ENCODE assay signal across 8 cellular contexts in genomic region chr14:73633517-73634332, GRCh38. TPM values are rescaled to one million over a fixed set of nuclear protein-coding genes. Genes with fewer than 3 reads are reported as not detected.
DNase-seq lines count a peak whose midpoint lies in the region; ATAC-seq and TF ChIP-seq lines count a peak whose summit lies in the region.

No MANE protein-coding gene starts in this region.

- H3K9me3 ChIP-seq in MG63 (no peaks in the 10 kb centered on the region), adipocyte (ENCODE audit: control insufficient read depth, low read length) (no peaks in the 10 kb centered on the region), cardiac muscle cell (ENCODE audit: low read depth) (no peaks in the 10 kb centered on the region), ovary (no peaks in the 10 kb centered on the region)

- CTCF ChIA-PET in T-cell (lab: Charles Lee): interaction anchor here (0.5 to 1.4 kb wide), 9 partner anchors 10 to 976 kb away, joined by 3 to 14 read pairs (median 4); partner anchors contain the start of genes ACOT2 (in 1 of the 2) and ACOT6 (in 1 of the 2)

- H3K9me3 Mint-ChIP-seq in T-cell: no peaks in the 10 kb centered on the region
- H3K9me3 Mint-ChIP-seq in type B pancreatic cell: no peaks in the 10 kb centered on the region

- H3K36me3 ChIP-seq in MG63: no peaks in the 10 kb centered on the region
- H3K36me3 ChIP-seq in adipocyte (ENCODE audit: control insufficient read depth, insufficient read depth, low read length, severe bottlenecking): no peaks in the 10 kb centered on the region
- no peaks in the 10 kb centered on the region for H3K36me3 ChIP-seq in cardiac muscle cell
- H3K36me3 ChIP-seq in ovary: no peaks in the 10 kb centered on the region

- H3K4me3 ChIP-seq in MG63: peak overlapping the region; percentile 19; the same call in 1 of the 2 replicates
- peak overlapping the region; percentile 77 for H3K4me3 ChIP-seq in adipocyte (ENCODE audit: low read length)
- no peak overlapping the region for H3K4me3 ChIP-seq in cardiac muscle cell
- H3K4me3 ChIP-seq in ovary: peak overlapping the region; percentile 48

- H3K27me3 ChIP-seq in MG63 (no peaks in the 10 kb centered on the region), adipocyte (replicated peaks; ENCODE audit: control insufficient read depth, insufficient read depth, low read length) (no peaks in the 10 kb centered on the region), cardiac muscle cell (no peaks in the 10 kb centered on the region), ovary (no peaks in the 10 kb centered on the region)

- no peak for TF ChIP-seq EP300 in ovary (IDR thresholded peaks at IDR 0.05)

- intact Hi-C loops in ovary (cut with DNase I): loop anchor here in 2 of 4 donors (5.0 kb wide), 1 partner anchor 126 kb away; no protein-coding TSS in a partner anchor

- H3K27ac ChIP-seq in cardiac muscle cell (no peak overlapping the region), ovary (peak overlapping the region; percentile 50 to 53)

- TF ChIP-seq CTCF in cardiac muscle cell (IDR thresholded peaks at IDR 0.05; ENCODE audit: low read depth, low read length): peak; percentile 83
- peak in 2 of 3 donors; percentile 85 to 86 for TF ChIP-seq CTCF in ovary (IDR thresholded peaks at IDR 0.05)
- TF ChIP-seq CTCF in type B pancreatic cell (conservative IDR thresholded peaks at IDR 0.05): peak; percentile 96

- H3K27ac Mint-ChIP-seq in T-cell (peak overlapping the region in 1 of 2 donors; percentile 17), type B pancreatic cell (peak overlapping the region; percentile 72)

- H3K9ac ChIP-seq in adipocyte (ENCODE audit: low read length): peak overlapping the region; percentile 84

- POLR2A ChIA-PET in T-cell (lab: Charles Lee): interaction anchor here in 1 of 2 donors (0.6 kb wide), 1 partner anchor 216 kb away, joined by 3 read pairs; no protein-coding TSS in a partner anchor

- peak overlapping the region; percentile 74 to 76 (median 76) for H3K4me3 Mint-ChIP-seq in T-cell
- peak overlapping the region; percentile 70 for H3K4me3 Mint-ChIP-seq in type B pancreatic cell

- 1 to 3% (median 2%) methylated on average over 49 to 54 of the region's 54 CpGs for WGBS in ovary, 3 donors

- peak; percentile 80 to 90 (median 85) for ATAC-seq in T-cell (replicated peaks in 1 of 4)

- TF ChIP-seq POLR2A in ovary (IDR thresholded peaks at IDR 0.05): no peak

- H3K36me3 Mint-ChIP-seq in T-cell: no peaks in the 10 kb centered on the region
- no peaks in the 10 kb centered on the region for H3K36me3 Mint-ChIP-seq in type B pancreatic cell

- H3K27me3 Mint-ChIP-seq in T-cell (peaks cover 10 to 15% of the 10 kb centered on the region in 2 donors), type B pancreatic cell (peaks cover 20% of the 10 kb centered on the region)

- H3K4me1 Mint-ChIP-seq in T-cell (peaks cover 4 to 6% (median 5%) of the 10 kb centered on the region in 3 donors), type B pancreatic cell (ENCODE audit: unreplicated experiment) (peaks cover 14% of the 10 kb centered on the region)

- peaks cover 8% of the 10 kb centered on the region for H3K4me1 ChIP-seq in adipocyte (ENCODE audit: control insufficient read depth, insufficient read depth, low read length)
- H3K4me1 ChIP-seq in cardiac muscle cell (ENCODE audit: low read depth): no peaks in the 10 kb centered on the region
- H3K4me1 ChIP-seq in ovary (ENCODE audit: insufficient read depth): peaks cover 4% of the 10 kb centered on the region

- DNase-seq in NCI-H146 (lab: John Stamatoyannopoulos, UW) (peak; percentile 68), NCI-H146 treated with DMSO at 0.1 percent for 48 hours (lab: John Stamatoyannopoulos, UW; ENCODE audit: unreplicated experiment) (no peak), MG63 (peak; percentile 38), T-cell (peak in 33 of 34 experiments; percentile 7 to 58 (median 40)), adipocyte (ENCODE audit: low read depth) (peak; percentile 87), cardiac muscle cell (ENCODE audit: low read depth in 1 of 2, low spot score in 1 of 2) (peak; percentile 71 to 86), ovary (peak; percentile 56 to 77 (median 70)), type B pancreatic cell (ENCODE audit: extremely low spot score, unreplicated experiment) (no peak)

RNA-seq across cellular contexts. Expression of gene DNAL1, which starts 11.1 kb away (rescaled TPM):
- 7.0 and 92.2 TPM in 2 replicates for total RNA-seq in MG63 (2014; rRNA removed; shearing (Covaris generic); ENCODE audit: low replicate concordance)
- total RNA-seq in T-cell (1 to 10 TPM; 5.5 to 7.2 (median 6.2) TPM), cardiac muscle cell (9.3 and 12.2 TPM in 2 replicates), ovary (10 to 100 TPM; 11.2 to 19.9 (median 16.2) TPM), type B pancreatic cell (ENCODE audit: low replicate concordance) (7.1 and 20.3 TPM in 2 replicates)
- polyA plus RNA-seq in cardiac muscle cell (12.4 and 19.4 TPM in 2 replicates), ovary (10 to 100 TPM in 1 of 2 donors, 1 to 10 TPM in 1; 4.1 to 15.8 TPM)

RNA-seq across cellular contexts. Expression of gene ACOT6, which starts 21.4 kb away (rescaled TPM):
- not detected in 2 replicates for total RNA-seq in MG63 (2014; rRNA removed; shearing (Covaris generic); ENCODE audit: low replicate concordance)
- total RNA-seq in T-cell (not detected), cardiac muscle cell (0.18 and 0.45 TPM in 2 replicates), ovary (not detected), type B pancreatic cell (ENCODE audit: low replicate concordance) (not detected in 2 replicates)
- polyA plus RNA-seq in cardiac muscle cell (0.59 TPM in 1 of 2 replicates, not detected in the other), ovary (under 1 TPM in 1 of 2 donors, not detected in 1; 0.10 TPM)

RNA-seq across cellular contexts. Expression of gene ACOT4, which starts 42.1 kb away (rescaled TPM):
- total RNA-seq in MG63 (2014; rRNA removed; shearing (Covaris generic); ENCODE audit: low replicate concordance): 0.44 and 0.76 TPM in 2 replicates
- total RNA-seq in T-cell (1 to 10 TPM in 4 of 5 donors, under 1 TPM in 1; 0.55 to 1.6 (median 1.2) TPM), cardiac muscle cell (0.24 and 0.42 TPM in 2 replicates), ovary (1 to 10 TPM in 3 of 7 donors, under 1 TPM in 4; 0.28 to 2.1 (median 0.38) TPM), type B pancreatic cell (ENCODE audit: low replicate concordance) (0.99 and 1.9 TPM in 2 replicates)
- polyA plus RNA-seq in cardiac muscle cell (0.32 and 0.61 TPM in 2 replicates), ovary (1 to 10 TPM in 1 of 2 donors, under 1 TPM in 1; 0.28 to 3.9 TPM)

Comparison
In these comparisons a context has a peak if more than half of its experiments do, and no peak if none do; other contexts are left out.
1. DNase-seq: peak in NCI-H146 (single experiment), MG63 (single experiment), T-cell (33 of 34), adipocyte (single experiment), cardiac muscle cell (2 of 2) and ovary (5 of 5); none in NCI-H146 treated with DMSO at 0.1 percent for 48 hours (single experiment) and type B pancreatic cell (single experiment).
2. Peak in every context shown above with its lines, with median percentiles within 50 percentile points of each other: CTCF ChIP-seq.